Comparison of ENCODE assay signal across 21 cellular contexts in the genomic region with DNA sequence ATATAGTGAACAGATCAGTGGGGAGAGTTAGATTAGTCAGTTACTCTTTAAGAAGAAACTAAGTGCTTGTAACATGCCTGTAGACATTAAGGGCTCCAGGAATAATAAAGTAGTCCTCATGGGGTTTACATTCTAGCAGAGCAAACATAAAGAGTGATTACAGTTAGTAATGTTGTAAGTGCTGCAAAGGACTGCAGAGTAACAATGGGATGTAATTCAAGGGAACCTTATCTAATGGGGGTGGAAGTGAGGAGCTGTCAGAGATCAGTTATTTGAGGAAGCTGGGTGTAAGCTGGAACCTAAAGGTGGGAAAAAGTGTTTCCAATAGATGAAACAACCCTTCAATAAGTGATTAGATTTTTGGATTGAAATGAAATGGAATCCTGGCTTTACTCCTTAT.
"Had no signal": no experiment of that assay in that cellular context is flagged by ENCODE, and none has a peak within 500 bp of the region (broad histone marks: within the 10 kb centered on the region; RNA-seq: fewer than 3 reads in every experiment).

No MANE protein-coding gene starts in this region.

- H3K4me3 ChIP-seq: colonic mucosa, stomach, thoracic aorta, transverse colon had no signal

- H3K4me1 ChIP-seq: colonic mucosa, transverse colon had no signal

- ATAC-seq: natural killer cell, right cardiac atrium had no signal

- H3K27ac ChIP-seq: colonic mucosa, stomach, thoracic aorta, transverse colon had no signal

- H3K4me3 Mint-ChIP-seq: mesothelial cell of epicardium, natural killer cell, neural crest cell had no signal

- DNase-seq: colonic mucosa; dermis blood vessel endothelial cell; erythroblast; foreskin melanocyte; head of caudate nucleus; hippocampal formation; kidney glomerular epithelial cell; mammary epithelial cell; natural killer cell; posterior cingulate gyrus; right cardiac atrium; small intestine; stimulated activated CD4-positive, alpha-beta T cell treated with anti-CD3 and anti-CD28 coated beads, Interleukin-12 subunit alpha, Interleukin-12 subunit beta, amount 100 ng/mL, for 4 hours; stimulated activated naive CD4-positive, alpha-beta T cell; stomach; substantia nigra; transverse colon had no signal

- H3K27ac Mint-ChIP-seq: mesothelial cell of epicardium, natural killer cell had no signal

- H3K27me3 ChIP-seq: colonic mucosa, stomach, transverse colon had no signal

- H3K9me3 ChIP-seq: colonic mucosa had no signal

- H3K4me1 Mint-ChIP-seq: neural crest cell had no signal

- H3K36me3 ChIP-seq: colonic mucosa, thoracic aorta had no signal

- FAIRE-seq: endothelial cell of umbilical vein, small intestine had no signal
